24 cellular contexts compared by ENCODE assay signal in the genomic region with DNA sequence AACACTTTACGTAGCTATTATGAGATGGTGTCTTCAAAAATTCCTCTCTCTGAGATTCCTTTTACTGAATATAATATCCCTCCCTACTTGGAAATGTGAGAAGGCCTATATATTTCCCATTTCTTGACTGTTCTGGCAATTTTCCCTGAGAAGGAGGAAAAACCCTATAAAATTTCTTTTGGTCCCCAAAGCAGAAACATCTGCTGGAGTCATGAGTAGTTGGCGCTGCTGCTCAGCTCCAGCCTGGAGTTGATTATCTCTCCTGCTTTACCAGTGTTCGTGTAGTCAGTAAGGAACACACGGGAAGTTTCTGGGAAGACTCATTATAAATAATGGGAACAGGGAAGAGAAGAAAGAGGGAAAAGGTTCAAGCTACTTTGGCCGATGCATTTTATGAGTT.
"Had no signal": no experiment of that assay in that cellular context is flagged by ENCODE, and none has a peak within 500 bp of the region (broad histone marks: within the 10 kb centered on the region; RNA-seq: fewer than 3 reads in every experiment).

No MANE protein-coding gene starts in this region.

- H3K36me3 ChIP-seq: heart right ventricle, left ventricle myocardium inferior, thyroid gland, WERI-Rb-1 had no signal

- H3K27ac ChIP-seq: body of pancreas, heart right ventricle, left ventricle myocardium inferior, parathyroid adenoma, thyroid gland, WERI-Rb-1 had no signal

- H3K27me3 ChIP-seq: body of pancreas, heart right ventricle, thyroid gland had no signal

- ATAC-seq: activated CD8-positive, alpha-beta memory T cell treated with anti-CD3 and anti-CD28 coated beads, Interleukin-2, amount 10 ng/mL, durations not matched to agents 7 days and 5 days; activated CD8-positive, alpha-beta T cell treated with anti-CD3 and anti-CD28 coated beads for 36 hours; body of pancreas; natural killer cell treated with Interleukin-12 subunit alpha and Interleukin-12 subunit beta and Interleukin-15 and Interleukin-18, amount 100 ng/mL, for 72 hours; right cardiac atrium; T-cell had no signal

- H3K4me3 ChIP-seq: body of pancreas, heart right ventricle, left ventricle myocardium inferior, thyroid gland had no signal

- H3K9ac ChIP-seq: parathyroid adenoma had no signal

- H3K9me3 ChIP-seq: body of pancreas, left ventricle myocardium inferior, thyroid gland had no signal

- H3K4me1 ChIP-seq: body of pancreas, left ventricle myocardium inferior, parathyroid adenoma, thyroid gland had no signal

- DNase-seq: activated CD4-positive, alpha-beta T cell treated with anti-CD3 and anti-CD28 coated beads, Interleukin-2, amount 10 ng/mL, durations not matched to agents 7 days and 5 days; activated CD4-positive, CD25-positive, alpha-beta regulatory T cell treated with anti-CD3 and anti-CD28 coated beads, Interleukin-2, amount 50 U/mL, for 72 hours; activated CD8-positive, alpha-beta memory T cell treated with anti-CD3 and anti-CD28 coated beads, Interleukin-2, amount 10 ng/mL, durations not matched to agents 7 days and 5 days; activated CD8-positive, alpha-beta T cell treated with anti-CD3 and anti-CD28 coated beads for 36 hours; activated effector memory CD4-positive, alpha-beta T cell treated with anti-CD3 and anti-CD28 coated beads, Interleukin-2, amount 50 U/mL, for 16 hours; activated naive CD4-positive, alpha-beta T cell treated with anti-CD3 and anti-CD28 coated beads, Interleukin-2, amount 10 ng/mL, durations not matched to agents 7 days and 5 days; activated T-cell treated with anti-CD3 and anti-CD28 coated beads for 4 hours; anterior cingulate cortex; body of pancreas; erythroblast; heart right ventricle; kidney glomerular epithelial cell; left ventricle myocardium inferior; mammary epithelial cell; midbrain; nucleus accumbens; right cardiac atrium; stimulated activated CD4-positive, alpha-beta T cell treated with anti-CD3 and anti-CD28 coated beads, Interleukin-4, amount 100 ng/mL, for 24 hours; stimulated activated naive CD4-positive, alpha-beta T cell treated with Interleukin-2 at 50 U/mL for 16 hours; T-cell; thyroid gland; WERI-Rb-1 had no signal
